ENCODE assay signal across 8 cellular contexts in genomic region chr13:28494537-28494860, GRCh38. TPM values are rescaled to one million over a fixed set of nuclear protein-coding genes. Genes with fewer than 3 reads are reported as not detected.
DNase-seq lines count a peak whose midpoint lies in the region; ATAC-seq lines count a peak whose summit lies in the region.

No MANE protein-coding gene starts in this region.

- no peaks in the 10 kb centered on the region for H3K9me3 ChIP-seq in HUES6 (ENCODE audit: control insufficient read depth, insufficient read depth, low read depth, low read length)
- H3K9me3 ChIP-seq in ectodermal cell (ENCODE audit: control insufficient read depth, low read length) = no peaks in the 10 kb centered on the region
- no peaks in the 10 kb centered on the region for H3K9me3 ChIP-seq in neuron (ENCODE audit: low read length)

- H3K27ac ChIP-seq in HUES6 (ENCODE audit: low read depth, low read length) = no peak overlapping the region; the same call in 1 of the 2 replicates
- no peak overlapping the region for H3K27ac ChIP-seq in ectodermal cell (ENCODE audit: insufficient read depth, low read depth, low read length, poor library complexity, severe bottlenecking)

- no peak for ATAC-seq in GM18498 (IDR thresholded peaks at IDR 0.05; ENCODE audit: unreplicated experiment)
- ATAC-seq in HG03469 (IDR thresholded peaks at IDR 0.05; ENCODE audit: unreplicated experiment) = no peak

- H3K9ac ChIP-seq in HUES6 (ENCODE audit: low read length) = peak overlapping the region; percentile 79

- peak overlapping the region; percentile 87 for H2AFZ ChIP-seq in neuron (ENCODE audit: low read depth, low read length)

- H3K36me3 ChIP-seq in HUES6 (ENCODE audit: control insufficient read depth, insufficient read depth, low read length) (peaks cover 6% of the 10 kb centered on the region; the same call in 1 of the 2 replicates), ectodermal cell (ENCODE audit: control insufficient read depth, insufficient read depth, low read length) (no peaks in the 10 kb centered on the region), neuron (ENCODE audit: insufficient read depth, low read length) (no peaks in the 10 kb centered on the region)

- H3K4me1 ChIP-seq in HUES6 (ENCODE audit: control insufficient read depth, insufficient read depth, low read length) (peaks cover 44% of the 10 kb centered on the region), ectodermal cell (ENCODE audit: control insufficient read depth, insufficient read depth, low read length) (peaks cover 6% of the 10 kb centered on the region), neuron (ENCODE audit: insufficient read depth, low read length) (peaks cover 11% of the 10 kb centered on the region)

- H3K4me3 ChIP-seq in HUES6 (ENCODE audit: low read depth, low read length) (peak overlapping the region; percentile 93), ectodermal cell (ENCODE audit: insufficient read depth, low read depth, low read length) (peak overlapping the region; percentile 52), neuron (ENCODE audit: low read length) (peak overlapping the region; percentile 22)

- peak; percentile 72 for DNase-seq in COLO668 (lab: John Stamatoyannopoulos, UW; ENCODE audit: unreplicated experiment)
- no peak for DNase-seq in RKO (ENCODE audit: low spot score)
- no peak for DNase-seq in NCI-H1048 (lab: John Stamatoyannopoulos, UW)

- H3K27me3 ChIP-seq in HUES6 (ENCODE audit: control insufficient read depth, insufficient read depth, low read length) = peaks cover 53% of the 10 kb centered on the region
- peaks cover 77% of the 10 kb centered on the region for H3K27me3 ChIP-seq in ectodermal cell (ENCODE audit: control insufficient read depth, insufficient read depth, low read length, poor library complexity, severe bottlenecking)
- H3K27me3 ChIP-seq in neuron (ENCODE audit: insufficient read depth, low read length) = peaks cover 95% of the 10 kb centered on the region

- 0% methylated on average over 33 of the region's 33 CpGs for WGBS in ectodermal cell, 2 experiments

RNA-seq across cellular contexts. Expression of gene FLT1, which starts 0.4 kb away (rescaled TPM):
- polyA plus RNA-seq in ectodermal cell (2013, experiment 1 of 4) = 0.76 TPM
- 0.59 TPM for polyA plus RNA-seq in ectodermal cell (2013, experiment 2 of 4)
- polyA plus RNA-seq in ectodermal cell (2013, experiment 3 of 4) = 1.1 TPM
- polyA plus RNA-seq in ectodermal cell (2013, experiment 4 of 4) = 1.0 TPM

Comparison
In these comparisons a context has a peak if more than half of its experiments do, and no peak if none do; other contexts are left out.
1. H3K4me3 ChIP-seq: peak in every context shown above with its lines; median percentile 93 in HUES6; 52 in ectodermal cell; 22 in neuron.